In genomic region chr10:114507449-114507848, GRCh38 we compare ENCODE assay signal across 11 cellular contexts.
DNase-seq lines count a peak whose midpoint lies in the region; ATAC-seq and TF ChIP-seq lines count a peak whose summit lies in the region.
"Had no signal": no experiment of that assay in that cellular context is flagged by ENCODE, and none has a peak within 500 bp of the region (broad histone marks: within the 10 kb centered on the region; RNA-seq: fewer than 3 reads in every experiment).

No MANE protein-coding gene starts in this region.

- TF ChIP-seq CTCF in mammary epithelial cell (conservative IDR thresholded peaks at IDR 0.05 in 1 of 2, IDR thresholded peaks at IDR 0.05 in 1 of 2; ENCODE audit: extremely low read depth in 1 of 2, insufficient read depth in 1 of 2, low read depth in 1 of 2, low read length in 2 of 2), result no peak
- no peak for TF ChIP-seq CTCF in right lobe of liver (IDR thresholded peaks at IDR 0.05)
- no peak for TF ChIP-seq CTCF in tibial nerve (IDR thresholded peaks at IDR 0.05)
- no peak for TF ChIP-seq CTCF in neural progenitor cell (IDR thresholded peaks at IDR 0.05)

- H3K9me3 Mint-ChIP-seq in neural progenitor cell, result peaks cover 3% of the 10 kb centered on the region

- WGBS in mammary epithelial cell (ENCODE audit: low coverage, missing lambda C conversion rate), result 15% methylated on average over 3 of the region's 4 CpGs
- 5% methylated on average over 3 of the region's 4 CpGs for WGBS in right lobe of liver (ENCODE audit: insufficient coverage, low coverage, low lambda C conversion rate, missing lambda C conversion rate)
- WGBS in tibial nerve, 2 donors, result 48 to 52% methylated on average over 3 to 4 of the region's 4 CpGs

- H3K36me3 ChIP-seq in mammary epithelial cell (ENCODE audit: insufficient read depth, low read length) (no peaks in the 10 kb centered on the region), right lobe of liver (peaks cover 0 to 4% (median 0%) of the 10 kb centered on the region in 4 donors), tibial nerve (no peaks in the 10 kb centered on the region), neural progenitor cell (no peaks in the 10 kb centered on the region)
- H3K36me3 ChIP-seq: SJCRH30 had no signal

- peak; percentile 42 for DNase-seq in NCI-H2196 (lab: John Stamatoyannopoulos, UW; ENCODE audit: unreplicated experiment)
- DNase-seq in NCI-H2196 treated with DMSO at 0.1 percent for 48 hours (lab: John Stamatoyannopoulos, UW; ENCODE audit: unreplicated experiment), result no peak
- DNase-seq in mammary epithelial cell, result peak; percentile 30
- DNase-seq in right lobe of liver, result peak; percentile 74 to 86 (median 79)
- peak in 1 of 2 donors; percentile 34 for DNase-seq in tibial nerve (ENCODE audit: low spot score in 2 of 2)
- no peak for DNase-seq in neural progenitor cell (ENCODE audit: low spot score)
- no peak for DNase-seq in NCI-H526 treated with DMSO at 0.1 percent for 48 hours (lab: John Stamatoyannopoulos, UW)
- DNase-seq: ACHN, Kasumi-1, SJCRH30 had no signal

- no peak overlapping the region for H3K9ac ChIP-seq in mammary epithelial cell (ENCODE audit: insufficient read depth, low read length)
- H3K9ac ChIP-seq in neural progenitor cell, result no peak overlapping the region

- H3K79me2 ChIP-seq in mammary epithelial cell (ENCODE audit: insufficient read depth, low read length) (peaks cover 14% of the 10 kb centered on the region), neural progenitor cell (ENCODE audit: low read depth) (peaks cover 17% of the 10 kb centered on the region)

- H3K27ac ChIP-seq in mammary epithelial cell (ENCODE audit: insufficient read depth, low read depth, low read length) (no peak overlapping the region), right lobe of liver (peak overlapping the region in 1 of 3 donors; percentile 29), tibial nerve (peak overlapping the region; percentile 48 to 82 (median 76)), neural progenitor cell (no peak overlapping the region)
- H3K27ac ChIP-seq: SJCRH30 had no signal

- H3K27ac Mint-ChIP-seq in neural progenitor cell, result no peak overlapping the region

- H3K4me1 ChIP-seq in mammary epithelial cell (ENCODE audit: insufficient read depth, low read length) (peaks cover 36% of the 10 kb centered on the region), right lobe of liver (peaks cover 0 to 25% (median 4%) of the 10 kb centered on the region in 4 donors), tibial nerve (peaks cover 3 to 67% (median 24%) of the 10 kb centered on the region in 4 donors), neural progenitor cell (peaks cover 6% of the 10 kb centered on the region)

- no peaks in the 10 kb centered on the region for H3K27me3 ChIP-seq in mammary epithelial cell (ENCODE audit: insufficient read depth, low read length)
- H3K27me3 ChIP-seq in right lobe of liver, result no peaks in the 10 kb centered on the region
- no peaks in the 10 kb centered on the region for H3K27me3 ChIP-seq in tibial nerve
- no peaks in the 10 kb centered on the region for H3K27me3 ChIP-seq in neural progenitor cell
- H3K27me3 ChIP-seq: SJCRH30 had no signal

- intact Hi-C loops in mammary epithelial cell (cut with micrococcal nuclease), result no loop called here
- intact Hi-C loops in right lobe of liver (cut with DNase I), result no loop called here

- no peaks in the 10 kb centered on the region for H3F3A ChIP-seq in neural progenitor cell (ENCODE audit: low read depth)

- peaks cover 40% of the 10 kb centered on the region for H3K4me1 Mint-ChIP-seq in neural progenitor cell

- H3K4me2 ChIP-seq in mammary epithelial cell (ENCODE audit: insufficient read depth, low read depth, low read length) (no peak overlapping the region), neural progenitor cell (no peak overlapping the region)

- BruUV-seq in mammary epithelial cell (replicated peaks; lab: Mats Ljungman, UMichigan), result no TSS peak

- TF ChIP-seq POLR2A in right lobe of liver (IDR thresholded peaks at IDR 0.05) (no peak), tibial nerve (IDR thresholded peaks at IDR 0.05) (no peak)

- peak; percentile 84 to 94 (median 84) for ATAC-seq in right lobe of liver
- no peak for ATAC-seq in HG03039 (IDR thresholded peaks at IDR 0.05; ENCODE audit: unreplicated experiment)

- dilution Hi-C loops in mammary epithelial cell (cut with HindIII; ENCODE audit: low sequenced_read_pairs), result no loop called here

- H3K4me3 ChIP-seq in mammary epithelial cell (replicated peaks in 1 of 3; ENCODE audit: insufficient read depth in 1 of 3, low read depth in 2 of 3, low read length in 3 of 3), result no peak overlapping the region
- no peak overlapping the region for H3K4me3 ChIP-seq in right lobe of liver
- no peak overlapping the region for H3K4me3 ChIP-seq in tibial nerve
- H3K4me3 ChIP-seq in neural progenitor cell, result no peak overlapping the region
- H3K4me3 ChIP-seq: SJCRH30 had no signal

- peaks cover 7% of the 10 kb centered on the region for H3K27me3 Mint-ChIP-seq in neural progenitor cell (ENCODE audit: insufficient read depth, low read depth)

- CTCF ChIA-PET in mammary epithelial cell (lab: Charles Lee; ENCODE audit: low non-redundant PET), result no interaction called here

- peaks cover 18% of the 10 kb centered on the region for H3K36me3 Mint-ChIP-seq in neural progenitor cell

- H3K9me3 ChIP-seq in mammary epithelial cell (replicated peaks; ENCODE audit: insufficient read depth, low read length) (no peaks in the 10 kb centered on the region), right lobe of liver (no peaks in the 10 kb centered on the region), tibial nerve (no peaks in the 10 kb centered on the region), neural progenitor cell (ENCODE audit: low read depth) (no peaks in the 10 kb centered on the region)
- H3K9me3 ChIP-seq: SJCRH30 had no signal

- H2AFZ ChIP-seq in mammary epithelial cell (ENCODE audit: low read depth, low read length) (no peak overlapping the region), neural progenitor cell (replicated peaks) (no peak overlapping the region)

- H4K20me1 ChIP-seq in mammary epithelial cell (ENCODE audit: insufficient read depth, low read length) (no peaks in the 10 kb centered on the region), neural progenitor cell (ENCODE audit: low read depth) (peaks cover 21% of the 10 kb centered on the region)

- no peak overlapping the region for H3K4me3 Mint-ChIP-seq in neural progenitor cell

- in situ Hi-C loops in mammary epithelial cell (cut with MboI; ENCODE audit: low sequenced_read_pairs in 2 of 2), result no loop called here

- TF ChIP-seq EP300 in tibial nerve (IDR thresholded peaks at IDR 0.05), result no peak

Comparison
In these comparisons a context has a peak if more than half of its experiments do, and no peak if none do; other contexts are left out.
1. DNase-seq: peak in NCI-H2196 (single experiment), mammary epithelial cell (single experiment) and right lobe of liver (3 of 3); none in NCI-H2196 treated with DMSO at 0.1 percent for 48 hours (single experiment), neural progenitor cell (single experiment) and NCI-H526 treated with DMSO at 0.1 percent for 48 hours (single experiment).
2. H3K27ac ChIP-seq: peak in tibial nerve (4 of 4); none in mammary epithelial cell (single experiment) and neural progenitor cell (single experiment).